13 cellular contexts compared by ENCODE assay signal in genomic region chr22:36409067-36409466, GRCh38. TPM values are rescaled to one million over a fixed set of nuclear protein-coding genes. Genes with fewer than 3 reads are reported as not detected.
DNase-seq lines count a peak whose midpoint lies in the region; ATAC-seq and TF ChIP-seq lines count a peak whose summit lies in the region.
"Had no signal": no experiment of that assay in that cellular context is flagged by ENCODE, and none has a peak within 500 bp of the region (broad histone marks: within the 10 kb centered on the region; RNA-seq: fewer than 3 reads in every experiment).

No MANE protein-coding gene starts in this region.

- no peaks in the 10 kb centered on the region for H3K9me3 ChIP-seq in upper lobe of left lung
- H3K9me3 ChIP-seq: SK-N-SH had no signal

- H3K27ac Mint-ChIP-seq in activated T-cell treated with anti-CD3 and anti-CD28 coated beads, Interleukin-2, amount 50 U/mL, for 72 hours, result no peak overlapping the region
- no peak overlapping the region for H3K27ac Mint-ChIP-seq in stimulated activated effector memory CD8-positive, alpha-beta T cell treated with anti-CD3 and anti-CD28 coated beads, Interleukin-12 subunit alpha, Interleukin-12 subunit beta, amount 100 ng/mL, for 72 hours

- no peak for TF ChIP-seq CTCF in upper lobe of left lung (IDR thresholded peaks at IDR 0.05)

- H3K4me3 Mint-ChIP-seq in activated T-cell treated with anti-CD3 and anti-CD28 coated beads, Interleukin-2, amount 50 U/mL, for 72 hours, result peak overlapping the region; percentile 8 to 36
- peak overlapping the region; percentile 65 for H3K4me3 Mint-ChIP-seq in stimulated activated effector memory CD8-positive, alpha-beta T cell treated with anti-CD3 and anti-CD28 coated beads, Interleukin-12 subunit alpha, Interleukin-12 subunit beta, amount 100 ng/mL, for 72 hours

- H3K9me3 Mint-ChIP-seq in activated T-cell treated with anti-CD3 and anti-CD28 coated beads, Interleukin-2, amount 50 U/mL, for 72 hours, result no peaks in the 10 kb centered on the region
- no peaks in the 10 kb centered on the region for H3K9me3 Mint-ChIP-seq in stimulated activated effector memory CD8-positive, alpha-beta T cell treated with anti-CD3 and anti-CD28 coated beads, Interleukin-12 subunit alpha, Interleukin-12 subunit beta, amount 100 ng/mL, for 72 hours

- H3K27me3 ChIP-seq in upper lobe of left lung, result no peaks in the 10 kb centered on the region

- no peaks in the 10 kb centered on the region for H3K36me3 ChIP-seq in upper lobe of left lung

- no peaks in the 10 kb centered on the region for H3K27me3 Mint-ChIP-seq in activated T-cell treated with anti-CD3 and anti-CD28 coated beads, Interleukin-2, amount 50 U/mL, for 72 hours (ENCODE audit: low read depth)

- WGBS in upper lobe of left lung, 2 donors, result 71 to 75% methylated on average over 2 of the region's 2 CpGs

- H3K4me3 ChIP-seq in upper lobe of left lung, result no peak overlapping the region

- TF ChIP-seq POLR2A in upper lobe of left lung (IDR thresholded peaks at IDR 0.05) (no peak), GM18505 (IDR thresholded peaks at IDR 0.05; ENCODE audit: borderline replicate concordance, extremely low read depth, insufficient read depth, insufficient read length) (no peak)

- DNase-seq in activated T-cell treated with anti-CD3 and anti-CD28 coated beads, Interleukin-2, amount 50 U/mL, for 72 hours, result no peak
- DNase-seq in activated T-cell treated with anti-CD3 and anti-CD28 coated beads, Interleukin-2, amount 50 U/mL, for 48 hours, result no peak
- DNase-seq in SW480 (ENCODE audit: low spot score), result peak; percentile 55
- no peak for DNase-seq in left colon
- no peak for DNase-seq in stimulated activated effector memory CD8-positive, alpha-beta T cell treated with anti-CD3 and anti-CD28 coated beads, Interleukin-12 subunit alpha, Interleukin-12 subunit beta, amount 100 ng/mL, for 72 hours (ENCODE audit: low spot score in 2 of 2)
- DNase-seq in upper lobe of left lung, result no peak
- DNase-seq: activated CD8-positive, alpha-beta memory T cell treated with anti-CD3 and anti-CD28 coated beads for 24 hours; caudate nucleus; NCI-H446; SK-N-SH; substantia nigra had no signal

- peaks cover 64% of the 10 kb centered on the region for H3K4me1 Mint-ChIP-seq in activated T-cell treated with anti-CD3 and anti-CD28 coated beads, Interleukin-2, amount 50 U/mL, for 72 hours (ENCODE audit: low read depth)
- H3K4me1 Mint-ChIP-seq in stimulated activated effector memory CD8-positive, alpha-beta T cell treated with anti-CD3 and anti-CD28 coated beads, Interleukin-12 subunit alpha, Interleukin-12 subunit beta, amount 100 ng/mL, for 72 hours, result peaks cover 58% of the 10 kb centered on the region

- intact Hi-C loops in left colon (cut with DNase I, micrococcal nuclease), result no loop called here

- peaks cover 10 to 44% (median 27%) of the 10 kb centered on the region in 4 donors for H3K4me1 ChIP-seq in upper lobe of left lung

- H3K36me3 Mint-ChIP-seq in activated T-cell treated with anti-CD3 and anti-CD28 coated beads, Interleukin-2, amount 50 U/mL, for 72 hours (ENCODE audit: insufficient read depth in 2 of 2), result no peaks in the 10 kb centered on the region
- H3K36me3 Mint-ChIP-seq in stimulated activated effector memory CD8-positive, alpha-beta T cell treated with anti-CD3 and anti-CD28 coated beads, Interleukin-12 subunit alpha, Interleukin-12 subunit beta, amount 100 ng/mL, for 72 hours, result no peaks in the 10 kb centered on the region

- no peak for ATAC-seq in activated T-cell treated with anti-CD3 and anti-CD28 coated beads, Interleukin-2, amount 50 U/mL, for 72 hours (replicated peaks in 1 of 2)
- peak; percentile 14 for ATAC-seq in left colon
- no peak for ATAC-seq in stimulated activated effector memory CD8-positive, alpha-beta T cell treated with anti-CD3 and anti-CD28 coated beads, Interleukin-12 subunit alpha, Interleukin-12 subunit beta, amount 100 ng/mL, for 72 hours
- ATAC-seq in upper lobe of left lung (ENCODE audit: low FRiP score in 2 of 2), result no peak
- ATAC-seq in GM19023 (IDR thresholded peaks at IDR 0.05; ENCODE audit: unreplicated experiment), result no peak
- no peak for ATAC-seq in GM18505 (IDR thresholded peaks at IDR 0.05; ENCODE audit: unreplicated experiment)

- no peak for TF ChIP-seq EP300 in upper lobe of left lung (IDR thresholded peaks at IDR 0.05)

- peak overlapping the region in 2 of 4 donors; percentile 82 for H3K27ac ChIP-seq in upper lobe of left lung

RNA-seq across cellular contexts. Expression of gene MYH9, which starts 21.3 kb away (rescaled TPM):
- 100 to 1,000 TPM; 529 to 662 TPM for total RNA-seq in activated T-cell treated with anti-CD3 and anti-CD28 coated beads, Interleukin-2, amount 50 U/mL, for 72 hours
- total RNA-seq in left colon, result 100 to 1,000 TPM; 581 to 641 TPM
- 100 to 1,000 TPM; 486 to 925 (median 599) TPM for total RNA-seq in upper lobe of left lung
